Comparison of ENCODE assay signal across 2 cellular contexts in genomic region chr13:52102423-52102822, GRCh38. TPM values are rescaled to one million over a fixed set of nuclear protein-coding genes. Genes with fewer than 3 reads are reported as not detected.
"Had no signal": no experiment of that assay in that cellular context is flagged by ENCODE, and none has a peak within 500 bp of the region (broad histone marks: within the 10 kb centered on the region; RNA-seq: fewer than 3 reads in every experiment).

No MANE protein-coding gene starts in this region.

RNA-seq across cellular contexts. Expression of gene NEK5, which starts 26.4 kb away (rescaled TPM):
- total RNA-seq: HFFc6, HT1080 had no signal
